ENCODE assay signal across 14 cellular contexts in the genomic region with DNA sequence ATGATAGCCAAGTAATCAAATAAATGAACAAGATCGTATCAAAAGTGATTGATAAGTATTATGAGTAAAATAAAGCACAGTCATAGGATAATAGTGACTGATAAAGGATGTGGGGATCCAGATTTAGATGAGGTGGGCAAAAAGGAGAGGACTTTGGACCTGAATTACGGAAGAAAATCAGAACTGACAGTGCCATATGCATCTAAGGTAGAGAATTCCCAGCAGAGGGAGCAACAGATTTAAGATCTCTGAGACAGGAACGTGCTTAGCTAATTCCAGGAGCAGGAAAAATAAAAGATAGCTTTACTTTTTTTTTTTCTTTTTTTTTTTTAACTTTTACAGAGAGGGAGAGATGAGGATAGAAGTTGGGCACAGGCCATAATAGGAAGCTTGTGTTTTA.
A peak's percentile ranks its signal among the peaks of the same experiment; 100 is the strongest.
DNase-seq lines count a peak whose midpoint lies in the region; ATAC-seq and TF ChIP-seq lines count a peak whose summit lies in the region.
"Had no signal": no experiment of that assay in that cellular context is flagged by ENCODE, and none has a peak within 500 bp of the region (broad histone marks: within the 10 kb centered on the region; RNA-seq: fewer than 3 reads in every experiment).

No MANE protein-coding gene starts in this region.

- CTCF ChIA-PET in HCT116 (lab: Charles Lee), result interaction anchor here (0.6 to 2.1 kb wide), 8 partner anchors 16 to 601 kb away, joined by 3 to 19 read pairs (median 5); a partner anchor contains a TSS

- peak; percentile 9 for DNase-seq in AG10803 (ENCODE audit: low read depth)
- DNase-seq in HCT116 (ENCODE audit: low read depth, low spot score), result peak; percentile 16
- no peak for DNase-seq in astrocyte of the cerebellum (ENCODE audit: low read depth)
- peak; percentile 17 for DNase-seq in kidney tubule cell (ENCODE audit: low spot score)
- DNase-seq in uterus, result no peak
- DNase-seq in stimulated activated naive CD4-positive, alpha-beta T cell treated with Interleukin-2 at 50 U/mL for 16 hours (lab: John Stamatoyannopoulos, UW), result no peak
- DNase-seq in aorta, result no peak
- DNase-seq: activated T-cell treated with anti-CD3 and anti-CD28 coated beads for 4 hours, erythroblast, NCI-H510A had no signal

- ATAC-seq in HCT116 (peak; percentile 55), aorta (ENCODE audit: low FRiP score) (no peak)
- ATAC-seq in stimulated activated memory B cell treated with anti-CD40 and anti-IgM and Interleukin-4, amounts not matched to agents 10 μg/mL and 1 μg/mL and 100 μg/mL, for 72 hours, result no peak

- peak; percentile 49 for TF ChIP-seq RAD21 in HCT116 (IDR thresholded peaks at IDR 0.05; ENCODE audit: low read depth)

- no peak overlapping the region for H3K4me2 ChIP-seq in HCT116 (ENCODE audit: low read length)

- H3K36me3 ChIP-seq in HCT116 (ENCODE audit: control insufficient read depth in 1 of 2, insufficient read depth in 2 of 2, low read length in 2 of 2) (no peaks in the 10 kb centered on the region), uterus (no peaks in the 10 kb centered on the region), aorta (ENCODE audit: control insufficient read depth in 1 of 2, insufficient read depth in 2 of 2, low read length in 1 of 2) (no peaks in the 10 kb centered on the region)
- H3K36me3 ChIP-seq: prostate gland had no signal

- H3K27me3 ChIP-seq in HCT116 (ENCODE audit: insufficient read depth, low read length) (no peaks in the 10 kb centered on the region), uterus (no peaks in the 10 kb centered on the region), aorta (ENCODE audit: control insufficient read depth in 1 of 2, insufficient read depth in 2 of 2, low read length in 1 of 2) (no peaks in the 10 kb centered on the region)

- H3K27ac ChIP-seq in HCT116 (ENCODE audit: low read depth, low read length) (no peak overlapping the region), uterus (no peak overlapping the region), aorta (ENCODE audit: low read depth in 1 of 2, low read length in 2 of 2) (no peak overlapping the region)
- H3K27ac ChIP-seq: prostate gland, SK-N-MC had no signal

- H2AFZ ChIP-seq in HCT116 (ENCODE audit: low read depth, low read length, poor library complexity, severe bottlenecking), result peak overlapping the region; percentile 60

- no peaks in the 10 kb centered on the region for H3K4me1 Mint-ChIP-seq in stimulated activated memory B cell treated with anti-CD40 and anti-IgM and Interleukin-4, amounts not matched to agents 10 μg/mL and 1 μg/mL and 100 μg/mL, for 72 hours
- H3K4me1 Mint-ChIP-seq: mesothelial cell of epicardium had no signal

- intact Hi-C loops in HCT116 (cut with micrococcal nuclease), result no loop called here
- intact Hi-C loops in uterus (cut with DNase I; ENCODE audit: low total_unique reads), result no loop called here
- intact Hi-C loops in aorta (cut with DNase I), result no loop called here

- RAD21 ChIA-PET in HCT116 (lab: Charles Lee; ENCODE audit: low non-redundant PET in 1 of 2, low total read pairs in 2 of 2, uncharacterized antibody in 2 of 2, unreplicated experiment in 2 of 2), result no interaction called here

- H3K4me3 Mint-ChIP-seq in stimulated activated memory B cell treated with anti-CD40 and anti-IgM and Interleukin-4, amounts not matched to agents 10 μg/mL and 1 μg/mL and 100 μg/mL, for 72 hours, result no peak overlapping the region
- H3K4me3 Mint-ChIP-seq: mesothelial cell of epicardium had no signal

- BruUV-seq in HCT116 (replicated peaks; lab: Mats Ljungman, UMichigan), result no TSS peak

- H3K79me2 ChIP-seq in HCT116 (ENCODE audit: insufficient read depth, low read length), result no peaks in the 10 kb centered on the region

- no peaks in the 10 kb centered on the region for H3K9me2 ChIP-seq in HCT116 (ENCODE audit: insufficient read depth)

- POLR2A ChIA-PET in HCT116 (lab: Charles Lee), result no interaction called here

- WGBS in aorta, 2 donors, result 37 to 40% methylated on average over 3 of the region's 3 CpGs

- H3K9ac ChIP-seq in HCT116 (ENCODE audit: low read length), result no peak overlapping the region

- H3K9me3 ChIP-seq in HCT116 (ENCODE audit: control insufficient read depth in 1 of 2, insufficient read depth in 1 of 2, low read depth in 1 of 2, low read length in 2 of 2), result no peaks in the 10 kb centered on the region
- H3K9me3 ChIP-seq in uterus, result no peaks in the 10 kb centered on the region
- H3K9me3 ChIP-seq in aorta (ENCODE audit: control insufficient read depth, low read length), result no peaks in the 10 kb centered on the region
- H3K9me3 ChIP-seq: prostate gland had no signal

- no peaks in the 10 kb centered on the region for H4K20me1 ChIP-seq in HCT116 (ENCODE audit: insufficient read depth)

- TF ChIP-seq POLR2A in HCT116 (IDR thresholded peaks at IDR 0.05; ENCODE audit: borderline replicate concordance, extremely low read depth, insufficient read depth, insufficient read length) (no peak), uterus (IDR thresholded peaks at IDR 0.05) (no peak)

- H3K27me3 Mint-ChIP-seq in stimulated activated memory B cell treated with anti-CD40 and anti-IgM and Interleukin-4, amounts not matched to agents 10 μg/mL and 1 μg/mL and 100 μg/mL, for 72 hours, result no peaks in the 10 kb centered on the region

- no peaks in the 10 kb centered on the region for H3K4me1 ChIP-seq in HCT116 (ENCODE audit: control insufficient read depth in 1 of 2, insufficient read depth in 2 of 2, low read length in 2 of 2)
- no peaks in the 10 kb centered on the region for H3K4me1 ChIP-seq in uterus
- no peaks in the 10 kb centered on the region for H3K4me1 ChIP-seq in aorta (ENCODE audit: control insufficient read depth in 1 of 2, insufficient read depth in 2 of 2, low read length in 2 of 2)
- H3K4me1 ChIP-seq: prostate gland had no signal

- TF ChIP-seq CTCF in AG10803 (conservative IDR thresholded peaks at IDR 0.05; ENCODE audit: low read length), result peak; percentile 21; the same call in 1 of the 2 replicates
- peak; percentile 28 to 33 (median 31); a peak in 3 of 6 replicates for TF ChIP-seq CTCF in HCT116 (IDR thresholded peaks at IDR 0.05 in 2 of 3, conservative IDR thresholded peaks at IDR 0.05 in 1 of 3; ENCODE audit: borderline replicate concordance in 1 of 3, insufficient read depth in 1 of 3, low read depth in 2 of 3, low read length in 2 of 3)
- TF ChIP-seq CTCF in astrocyte of the cerebellum (IDR thresholded peaks at IDR 0.05; ENCODE audit: low read depth, low read length, missing control alignments), result peak; percentile 34
- TF ChIP-seq CTCF in uterus (IDR thresholded peaks at IDR 0.05), result no peak

- in situ Hi-C loops in astrocyte of the cerebellum (cut with HindIII; ENCODE audit: low sequenced_read_pairs), result no loop called here

- no peaks in the 10 kb centered on the region for H3K9me3 Mint-ChIP-seq in stimulated activated memory B cell treated with anti-CD40 and anti-IgM and Interleukin-4, amounts not matched to agents 10 μg/mL and 1 μg/mL and 100 μg/mL, for 72 hours
- H3K9me3 Mint-ChIP-seq: mesothelial cell of epicardium had no signal

- H3K36me3 Mint-ChIP-seq in stimulated activated memory B cell treated with anti-CD40 and anti-IgM and Interleukin-4, amounts not matched to agents 10 μg/mL and 1 μg/mL and 100 μg/mL, for 72 hours, result no peaks in the 10 kb centered on the region
- H3K36me3 Mint-ChIP-seq: mesothelial cell of epicardium had no signal

- H3K27ac Mint-ChIP-seq in stimulated activated memory B cell treated with anti-CD40 and anti-IgM and Interleukin-4, amounts not matched to agents 10 μg/mL and 1 μg/mL and 100 μg/mL, for 72 hours, result no peak overlapping the region
- H3K27ac Mint-ChIP-seq: mesothelial cell of epicardium had no signal

- H3K4me3 ChIP-seq in AG10803 (ENCODE audit: low read length), result no peak overlapping the region
- no peak overlapping the region for H3K4me3 ChIP-seq in HCT116 (replicated peaks in 1 of 2; ENCODE audit: low read depth in 1 of 2, low read length in 2 of 2)
- no peak overlapping the region for H3K4me3 ChIP-seq in astrocyte of the cerebellum (ENCODE audit: low read depth, low read length)
- no peak overlapping the region for H3K4me3 ChIP-seq in uterus
- no peak overlapping the region for H3K4me3 ChIP-seq in aorta (ENCODE audit: low read length in 2 of 2)
- H3K4me3 ChIP-seq: prostate gland, SK-N-MC had no signal

TF ChIP-seq in HCT116, 20 proteins besides CTCF, POLR2A, EP300 and RAD21:
- TF ChIP-seq POLR2AphosphoS5 (IDR thresholded peaks at IDR 0.05; ENCODE audit: low read depth, low read length) (no peak), SIN3A (IDR thresholded peaks at IDR 0.05; ENCODE audit: low read depth) (no peak)

Comparison
In these comparisons a context has a peak if more than half of its experiments do, and no peak if none do; other contexts are left out.
1. DNase-seq: peak in AG10803 (single experiment), HCT116 (single experiment) and kidney tubule cell (single experiment); none in astrocyte of the cerebellum (single experiment), uterus (0 of 2), stimulated activated naive CD4-positive, alpha-beta T cell treated with Interleukin-2 at 50 U/mL for 16 hours (single experiment) and aorta (0 of 2).
2. CTCF ChIP-seq: peak in AG10803 (single experiment), HCT116 (3 of 3) and astrocyte of the cerebellum (single experiment); none in uterus (0 of 4).